Comparison of ENCODE assay signal across 1 cellular context in genomic region chr9:97983524-97984187, GRCh38.
A peak's percentile ranks its signal among the peaks of the same experiment; 100 is the strongest.
TF ChIP-seq lines count a peak whose summit lies in the region.

No MANE protein-coding gene starts in this region.

TF ChIP-seq in HepG2, 621 proteins besides CTCF, POLR2A, EP300 and RAD21 (continued from another document):
- TF ChIP-seq POLR2G (IDR thresholded peaks at IDR 0.05; ENCODE audit: low read depth, low read length), result 0 out of 2 replicates have a peak, but pooled peaks have one; percentile 9
- TF ChIP-seq NFKB2 (CRISPR knock-in tag; IDR thresholded peaks at IDR 0.05; ENCODE audit: borderline replicate concordance), result peak; percentile 26; the same call in 1 of the 2 replicates
